Comparison of ENCODE assay signal across 1 cellular context in genomic region chr17:73282629-73283028, GRCh38.
A peak's percentile ranks its signal among the peaks of the same experiment; 100 is the strongest.
TF ChIP-seq lines count a peak whose summit lies in the region.

No MANE protein-coding gene starts in this region.

TF ChIP-seq in HepG2, 621 proteins besides CTCF, POLR2A, EP300 and RAD21 (continued from another document):
- TF ChIP-seq ZNF318 (CRISPR knock-in tag; IDR thresholded peaks at IDR 0.05), result 0 out of 2 replicates have a peak, but pooled peaks have one; percentile 72
